Comparison of ENCODE assay signal across 21 cellular contexts in genomic region chr10:2874963-2875362, GRCh38.
"Had no signal": no experiment of that assay in that cellular context is flagged by ENCODE, and none has a peak within 500 bp of the region (broad histone marks: within the 10 kb centered on the region; RNA-seq: fewer than 3 reads in every experiment).

No MANE protein-coding gene starts in this region.

- ATAC-seq: K562, Right ventricle myocardium inferior, SK-N-SH treated with all-trans-retinoic acid at 6 μM for 48 hours had no signal

- H3K27ac ChIP-seq: HL-60, KMS-11, PC-9, Peyer's patch, SJCRH30 had no signal

- H3K4me3 ChIP-seq: K562, PC-9, Peyer's patch, SJCRH30 had no signal

- H3K36me3 ChIP-seq: Peyer's patch, SJCRH30 had no signal

- H3K9ac ChIP-seq: KMS-11 had no signal

- DNase-seq: MM.1S; NCI-H1092 treated with DMSO at 0.1 percent for 48 hours; NCI-H1436; NCI-H1694; NCI-H187 treated with DMSO at 0.1 percent for 48 hours; NCI-H2029 treated with DMSO at 0.1 percent for 48 hours; NCI-H2227 treated with DMSO at 0.1 percent for 48 hours; NCI-H524; NCI-H526 treated with DMSO at 0.1 percent for 48 hours; NCI-H748 treated with DMSO at 0.1 percent for 48 hours; NK-92 treated with Interleukin-12 subunit alpha and Interleukin-12 subunit beta, amount 100 ng/mL, for 24 hours; OCI-M1; PC-9; Peyer's patch; SHP77 treated with DMSO at 0.1 percent for 48 hours; SJCRH30 had no signal

- H3K27me3 ChIP-seq: Peyer's patch, SJCRH30 had no signal

- H3K4me1 ChIP-seq: Peyer's patch, SJCRH30 had no signal

- H3K4me2 ChIP-seq: KMS-11, PC-9 had no signal

- H3K9me3 ChIP-seq: Peyer's patch, SJCRH30 had no signal

- H2AFZ ChIP-seq: PC-9 had no signal
